15 cellular contexts compared by ENCODE assay signal in the genomic region with DNA sequence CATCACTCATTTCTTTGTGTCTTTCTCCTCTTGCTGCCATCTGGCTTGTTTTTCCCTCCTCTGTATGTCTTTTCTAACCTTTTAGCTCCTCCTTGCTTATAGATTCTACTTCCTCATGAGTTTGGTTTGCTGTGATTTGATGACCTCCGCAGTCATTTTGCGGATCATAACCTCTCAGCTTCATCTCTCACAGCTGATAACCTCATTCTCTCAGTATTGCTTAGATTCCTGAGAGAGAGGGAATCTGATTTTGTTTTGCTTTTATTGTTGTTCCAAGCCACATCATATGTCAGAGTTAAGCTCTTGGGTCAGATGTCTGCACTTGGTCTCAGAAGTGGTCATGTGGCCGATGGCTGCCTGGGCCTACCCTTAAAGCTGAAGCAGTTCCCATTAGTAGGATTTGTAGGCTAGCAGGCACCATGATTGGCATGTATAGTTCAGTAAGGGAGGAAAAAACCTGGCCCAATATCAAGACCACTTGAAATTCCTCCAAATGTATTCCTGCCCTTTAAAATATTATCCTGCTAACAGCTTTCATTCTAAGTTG. TPM values are rescaled to one million over a fixed set of nuclear protein-coding genes. Genes with fewer than 3 reads are reported as not detected.
DNase-seq lines count a peak whose midpoint lies in the region; ATAC-seq and TF ChIP-seq lines count a peak whose summit lies in the region.
"Had no signal": no experiment of that assay in that cellular context is flagged by ENCODE, and none has a peak within 500 bp of the region (broad histone marks: within the 10 kb centered on the region; RNA-seq: fewer than 3 reads in every experiment).

No MANE protein-coding gene starts in this region.

- H3K4me3 Mint-ChIP-seq in mesothelial cell of epicardium, result no peak overlapping the region
- H3K4me3 Mint-ChIP-seq: activated CD4-positive, alpha-beta memory T cell treated with anti-CD3 and anti-CD28 coated beads for 36 hours; activated naive CD8-positive, alpha-beta T cell treated with anti-CD3 and anti-CD28 coated beads, Interleukin-2, amount 50 U/mL, for 24 hours; natural killer cell had no signal

- H3K36me3 ChIP-seq in spleen, result peaks cover 0 to 49% (median 12%) of the 10 kb centered on the region in 6 donors

- peak overlapping the region; percentile 55 for H3K27ac Mint-ChIP-seq in mesothelial cell of epicardium
- H3K27ac Mint-ChIP-seq: activated CD4-positive, alpha-beta memory T cell treated with anti-CD3 and anti-CD28 coated beads for 36 hours; activated naive CD8-positive, alpha-beta T cell treated with anti-CD3 and anti-CD28 coated beads, Interleukin-2, amount 50 U/mL, for 24 hours; natural killer cell had no signal

- no peaks in the 10 kb centered on the region for H3K27me3 ChIP-seq in spleen (replicated peaks in 1 of 7)

- intact Hi-C loops in spleen (cut with DNase I; ENCODE audit: low total_unique reads), result loop anchor here (10.0 kb wide), 1 partner anchor 182 kb away; no protein-coding TSS in a partner anchor

- no peak overlapping the region for H3K4me3 ChIP-seq in spleen
- H3K4me3 ChIP-seq: GM12878 had no signal

- no peak for ATAC-seq in GM21447 (IDR thresholded peaks at IDR 0.05; ENCODE audit: unreplicated experiment)
- ATAC-seq: activated naive CD8-positive, alpha-beta T cell treated with anti-CD3 and anti-CD28 coated beads, Interleukin-2, amount 50 U/mL, for 24 hours; GM12878; natural killer cell had no signal

- no peaks in the 10 kb centered on the region for H3K9me3 ChIP-seq in spleen
- H3K9me3 ChIP-seq: Caco-2 had no signal

- WGBS in spleen, 5 donors, result 78 to 81% (median 80%) methylated on average over 3 of the region's 3 CpGs

- H3K9me3 Mint-ChIP-seq in mesothelial cell of epicardium, result no peaks in the 10 kb centered on the region
- H3K9me3 Mint-ChIP-seq: activated CD4-positive, alpha-beta memory T cell treated with anti-CD3 and anti-CD28 coated beads for 36 hours; activated naive CD8-positive, alpha-beta T cell treated with anti-CD3 and anti-CD28 coated beads, Interleukin-2, amount 50 U/mL, for 24 hours; natural killer cell had no signal

- peaks cover 6 to 64% (median 28%) of the 10 kb centered on the region in 6 donors for H3K4me1 ChIP-seq in spleen

- DNase-seq in NCI-H82 treated with DMSO at 0.1 percent for 48 hours (lab: John Stamatoyannopoulos, UW; ENCODE audit: unreplicated experiment), result peak; percentile 63
- peak; percentile 48 for DNase-seq in foreskin melanocyte
- DNase-seq in mesothelial cell of epicardium (ENCODE audit: low spot score in 2 of 2, unreplicated experiment in 2 of 2), result no peak
- DNase-seq in spleen, result no peak
- no peak for DNase-seq in SKM-1 (lab: John Stamatoyannopoulos, UW; ENCODE audit: unreplicated experiment)
- DNase-seq in ureter (ENCODE audit: low spot score), result no peak
- DNase-seq in H4 (ENCODE audit: low spot score), result no peak
- DNase-seq: activated CD4-positive, alpha-beta memory T cell treated with anti-CD3 and anti-CD28 coated beads for 36 hours; activated naive CD8-positive, alpha-beta T cell treated with anti-CD3 and anti-CD28 coated beads, Interleukin-2, amount 50 U/mL, for 24 hours; Caco-2; central memory CD4-positive, alpha-beta T cell; natural killer cell; NCI-H1930 had no signal

- TF ChIP-seq CTCF in mesothelial cell of epicardium (IDR thresholded peaks at IDR 0.05; ENCODE audit: unreplicated experiment), result no peak
- TF ChIP-seq CTCF in spleen (IDR thresholded peaks at IDR 0.05 in 8 of 11, conservative IDR thresholded peaks at IDR 0.05 in 3 of 11), result no peak

- no peaks in the 10 kb centered on the region for H3K27me3 Mint-ChIP-seq in mesothelial cell of epicardium (ENCODE audit: low read depth)
- H3K27me3 Mint-ChIP-seq: activated CD4-positive, alpha-beta memory T cell treated with anti-CD3 and anti-CD28 coated beads for 36 hours; activated naive CD8-positive, alpha-beta T cell treated with anti-CD3 and anti-CD28 coated beads, Interleukin-2, amount 50 U/mL, for 24 hours had no signal

- peaks cover 42% of the 10 kb centered on the region for H3K4me1 Mint-ChIP-seq in mesothelial cell of epicardium

- peak overlapping the region in 7 of 8 donors; percentile 6 to 38 (median 35) for H3K27ac ChIP-seq in spleen

- TF ChIP-seq POLR2A in spleen (IDR thresholded peaks at IDR 0.05), result no peak

- H3K36me3 Mint-ChIP-seq in mesothelial cell of epicardium, result peaks cover 7% of the 10 kb centered on the region

RNA-seq across cellular contexts. Expression of gene ZNF664, which starts 13.4 kb away (rescaled TPM):
- 112 to 122 TPM (median 116 TPM) in 3 replicates for total RNA-seq in mesothelial cell of epicardium
- total RNA-seq in spleen, result 10 to 100 TPM; 36.7 to 53.4 (median 49.7) TPM
- polyA plus RNA-seq in spleen, result 10 to 100 TPM; 12.0 to 21.6 (median 13.9) TPM
- total RNA-seq in ureter, result 90.5 TPM
- 41.6 and 48.6 TPM in 2 replicates for total RNA-seq in H4 (2014; rRNA removed; shearing (Covaris generic))

RNA-seq across cellular contexts. Expression of gene CCDC92, which starts 13.8 kb away (rescaled TPM):
- total RNA-seq in mesothelial cell of epicardium (51.9 to 55.1 TPM (median 52.4 TPM) in 3 replicates), spleen (10 to 100 TPM; 18.9 to 36.7 (median 28.7) TPM), ureter (31.9 TPM)
- polyA plus RNA-seq in spleen, result 10 to 100 TPM; 16.0 to 27.0 (median 20.7) TPM
- total RNA-seq in H4 (2014; rRNA removed; shearing (Covaris generic)), result 8.3 and 10.2 TPM in 2 replicates

Comparison
In these comparisons a context has a peak if more than half of its experiments do, and no peak if none do; other contexts are left out.
1. DNase-seq: peak in NCI-H82 treated with DMSO at 0.1 percent for 48 hours (single experiment) and foreskin melanocyte (single experiment); none in mesothelial cell of epicardium (0 of 2), spleen (single experiment), SKM-1 (single experiment), ureter (single experiment) and H4 (single experiment).